17 cellular contexts compared by ENCODE assay signal in genomic region chr14:32244404-32244803, GRCh38. TPM values are rescaled to one million over a fixed set of nuclear protein-coding genes. Genes with fewer than 3 reads are reported as not detected.
DNase-seq lines count a peak whose midpoint lies in the region; ATAC-seq and TF ChIP-seq lines count a peak whose summit lies in the region.
"Had no signal": no experiment of that assay in that cellular context is flagged by ENCODE, and none has a peak within 500 bp of the region (broad histone marks: within the 10 kb centered on the region; RNA-seq: fewer than 3 reads in every experiment).

No MANE protein-coding gene starts in this region.

- H3K27me3 ChIP-seq in BE2C: no peaks in the 10 kb centered on the region
- H3K27me3 ChIP-seq in WERI-Rb-1 (ENCODE audit: insufficient read depth, low read depth, severe bottlenecking): no peaks in the 10 kb centered on the region
- no peaks in the 10 kb centered on the region for H3K27me3 ChIP-seq in left lung
- H3K27me3 ChIP-seq: gastrocnemius medialis, SJSA1 had no signal

- intact Hi-C loops in left lung (cut with DNase I): no loop called here

- H3K4me3 ChIP-seq in BE2C (ENCODE audit: low read depth, low read length) (no peak overlapping the region), WERI-Rb-1 (ENCODE audit: low read depth, low read length) (no peak overlapping the region), left lung (no peak overlapping the region)
- H3K4me3 ChIP-seq: gastrocnemius medialis, HAP-1, SJSA1 had no signal

- ATAC-seq in left lung: peak; percentile 54
- ATAC-seq: gastrocnemius medialis, sciatic nerve had no signal

- H3K36me3 ChIP-seq in BE2C (no peaks in the 10 kb centered on the region), WERI-Rb-1 (no peaks in the 10 kb centered on the region), left lung (no peaks in the 10 kb centered on the region)
- H3K36me3 ChIP-seq: gastrocnemius medialis, HAP-1, SJSA1 had no signal

- DNase-seq in BE2C: no peak
- peak; percentile 7 for DNase-seq in GM20000 (ENCODE audit: low spot score)
- DNase-seq in WERI-Rb-1: peak; percentile 24
- no peak for DNase-seq in left lung
- DNase-seq in T1000 (lab: John Stamatoyannopoulos, UW): no peak
- DNase-seq in Kasumi-1 (lab: John Stamatoyannopoulos, UW): no peak
- no peak for DNase-seq in anterior cingulate cortex (lab: John Stamatoyannopoulos, UW)
- no peak for DNase-seq in NCI-H128 (lab: John Stamatoyannopoulos, UW; ENCODE audit: unreplicated experiment)
- DNase-seq: gastrocnemius medialis; natural killer cell; NCI-H1105 treated with DMSO at 0.1 percent for 48 hours; NK-92 treated with Interleukin-12 subunit alpha and Interleukin-12 subunit beta, amount 100 ng/mL, for 24 hours; substantia nigra had no signal

- no peaks in the 10 kb centered on the region for H3K4me1 ChIP-seq in BE2C
- H3K4me1 ChIP-seq in left lung: no peaks in the 10 kb centered on the region
- H3K4me1 ChIP-seq: gastrocnemius medialis, HAP-1, SJSA1 had no signal

- H3K9me3 ChIP-seq in BE2C: peaks cover 3% of the 10 kb centered on the region
- no peaks in the 10 kb centered on the region for H3K9me3 ChIP-seq in WERI-Rb-1 (ENCODE audit: severe bottlenecking)
- no peaks in the 10 kb centered on the region for H3K9me3 ChIP-seq in left lung
- H3K9me3 ChIP-seq: gastrocnemius medialis, HAP-1, SJSA1 had no signal

- TF ChIP-seq CTCF in BE2C (IDR thresholded peaks at IDR 0.05; ENCODE audit: low read depth, low read length) (peak; percentile 36), GM20000 (IDR thresholded peaks at IDR 0.05; ENCODE audit: extremely low read depth, missing control alignments) (no peak), WERI-Rb-1 (IDR thresholded peaks at IDR 0.05; ENCODE audit: low read depth, low read length) (peak; percentile 43), left lung (IDR thresholded peaks at IDR 0.05) (no peak)

- H3K27ac ChIP-seq in WERI-Rb-1 (no peak overlapping the region), left lung (no peak overlapping the region)
- H3K27ac ChIP-seq: gastrocnemius medialis, SJSA1 had no signal

RNA-seq across cellular contexts. Expression of gene RNU6-8, which starts 41.3 kb away (rescaled TPM):
- polyA plus RNA-seq in BE2C (2012; ENCODE audit: insufficient read depth, insufficient read length, low read depth): not detected
- not detected for total RNA-seq in left lung
- total RNA-seq: dermis microvascular lymphatic vessel endothelial cell, gastrocnemius medialis, natural killer cell, sciatic nerve, SJSA1 had no signal

RNA-seq across cellular contexts. Expression of gene RNU6-7, which starts 42.6 kb away (rescaled TPM):
- not detected for polyA plus RNA-seq in BE2C (2012; ENCODE audit: insufficient read depth, insufficient read length, low read depth)
- not detected for total RNA-seq in left lung
- total RNA-seq: dermis microvascular lymphatic vessel endothelial cell, gastrocnemius medialis, natural killer cell, sciatic nerve, SJSA1 had no signal

Comparison
In these comparisons a context has a peak if more than half of its experiments do, and no peak if none do; other contexts are left out.
1. DNase-seq: peak in GM20000 (single experiment) and WERI-Rb-1 (single experiment); none in BE2C (single experiment), left lung (0 of 2), T1000 (single experiment), Kasumi-1 (0 of 2), anterior cingulate cortex (0 of 58) and NCI-H128 (single experiment).
2. CTCF ChIP-seq: peak in BE2C (single experiment) and WERI-Rb-1 (single experiment); none in GM20000 (single experiment) and left lung (0 of 2).